19 cellular contexts compared by ENCODE assay signal in the genomic region with DNA sequence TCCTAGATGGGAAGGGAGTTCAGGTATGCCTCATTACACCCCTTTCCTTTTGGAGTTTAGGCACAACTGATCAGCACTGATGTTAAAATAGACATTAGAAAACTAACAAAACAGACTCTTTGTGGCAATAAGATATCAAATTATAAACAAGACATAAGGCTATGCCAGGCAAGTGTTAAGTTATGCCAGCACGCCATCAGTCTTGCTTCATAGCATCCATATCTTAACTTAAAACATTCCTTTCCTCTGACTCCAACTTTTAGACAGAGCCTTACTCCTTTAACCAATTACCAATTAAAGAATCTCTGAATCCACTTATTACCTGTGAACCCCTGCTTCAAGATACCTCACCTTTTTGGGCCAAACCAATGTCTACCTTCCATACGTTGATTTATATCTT.
DNase-seq lines count a peak whose midpoint lies in the region; ATAC-seq, FAIRE-seq and TF ChIP-seq lines count a peak whose summit lies in the region.
"Had no signal": no experiment of that assay in that cellular context is flagged by ENCODE, and none has a peak within 500 bp of the region (broad histone marks: within the 10 kb centered on the region; RNA-seq: fewer than 3 reads in every experiment).

No MANE protein-coding gene starts in this region.

- 84% methylated on average over 2 of the region's 2 CpGs for WGBS in esophagus muscularis mucosa

- H3K36me3 ChIP-seq in cardiac muscle cell (no peaks in the 10 kb centered on the region), bronchial epithelial cell (ENCODE audit: control insufficient read depth, insufficient read depth, low read length) (no peaks in the 10 kb centered on the region), neural progenitor cell (no peaks in the 10 kb centered on the region), esophagus muscularis mucosa (no peaks in the 10 kb centered on the region)

- H3K9ac ChIP-seq in neural progenitor cell: no peak overlapping the region

- H4K20me1 ChIP-seq in neural progenitor cell (ENCODE audit: low read depth): no peaks in the 10 kb centered on the region

- H3K4me1 ChIP-seq in cardiac muscle cell (ENCODE audit: low read depth) (peaks cover 35% of the 10 kb centered on the region), neural progenitor cell (no peaks in the 10 kb centered on the region), esophagus muscularis mucosa (no peaks in the 10 kb centered on the region)

- H2AFZ ChIP-seq in neural progenitor cell (replicated peaks): peak overlapping the region; percentile 20

- DNase-seq in cardiac muscle cell (ENCODE audit: low read depth in 1 of 2, low spot score in 1 of 2) (peak in 1 of 2 donors; percentile 50), Right ventricle myocardium inferior (ENCODE audit: missing footprints) (no peak), bronchial epithelial cell (ENCODE audit: low read depth) (peak; percentile 16), fibroblast of pulmonary artery (ENCODE audit: low read depth) (peak; percentile 26), neural progenitor cell (ENCODE audit: low spot score) (no peak), dedifferentiated amniotic fluid mesenchymal stem cell (ENCODE audit: extremely low spot score) (no peak), esophagus muscularis mucosa (ENCODE audit: extremely low spot score) (no peak), SKM-1 (lab: John Stamatoyannopoulos, UW; ENCODE audit: unreplicated experiment) (no peak)
- DNase-seq: CD8-positive, alpha-beta T cell; COR-L47; DMS153; DMS79 treated with DMSO at 0.1 percent for 48 hours; EL; GDM1 had no signal

- intact Hi-C loops in Right ventricle myocardium inferior (cut with DNase I): no loop called here
- intact Hi-C loops in esophagus muscularis mucosa (cut with DNase I): no loop called here

- TF ChIP-seq POLR2A in esophagus muscularis mucosa (IDR thresholded peaks at IDR 0.05; ENCODE audit: low read depth): no peak

- H3K4me3 Mint-ChIP-seq in neural progenitor cell: no peak overlapping the region
- H3K4me3 Mint-ChIP-seq: CD14-positive monocyte; CD8-positive, alpha-beta T cell had no signal

- no peak for FAIRE-seq in bronchial epithelial cell (lab: Jason Lieb, UNC)
- FAIRE-seq: D721Med, GM12892 had no signal

- no peaks in the 10 kb centered on the region for H3K27me3 ChIP-seq in cardiac muscle cell
- H3K27me3 ChIP-seq in bronchial epithelial cell (ENCODE audit: control insufficient read depth, insufficient read depth, low read length): no peaks in the 10 kb centered on the region
- no peaks in the 10 kb centered on the region for H3K27me3 ChIP-seq in neural progenitor cell
- no peaks in the 10 kb centered on the region for H3K27me3 ChIP-seq in esophagus muscularis mucosa

- no peaks in the 10 kb centered on the region for H3K79me2 ChIP-seq in neural progenitor cell (ENCODE audit: low read depth)

- H3K4me2 ChIP-seq in neural progenitor cell: no peak overlapping the region

- TF ChIP-seq CTCF in cardiac muscle cell (IDR thresholded peaks at IDR 0.05; ENCODE audit: low read depth, low read length): no peak
- no peak for TF ChIP-seq CTCF in bronchial epithelial cell (IDR thresholded peaks at IDR 0.05; ENCODE audit: insufficient read depth, low read length, severe bottlenecking)
- TF ChIP-seq CTCF in fibroblast of pulmonary artery (IDR thresholded peaks at IDR 0.05; ENCODE audit: low read length, missing control alignments): no peak
- no peak for TF ChIP-seq CTCF in neural progenitor cell (IDR thresholded peaks at IDR 0.05)
- TF ChIP-seq CTCF in esophagus muscularis mucosa (IDR thresholded peaks at IDR 0.05): no peak

- H3K27ac ChIP-seq in cardiac muscle cell: peak overlapping the region; percentile 75
- H3K27ac ChIP-seq in neural progenitor cell: no peak overlapping the region
- no peak overlapping the region for H3K27ac ChIP-seq in esophagus muscularis mucosa (replicated peaks in 1 of 4)
- H3K27ac ChIP-seq: 22Rv1 had no signal

- no peaks in the 10 kb centered on the region for H3F3A ChIP-seq in neural progenitor cell (ENCODE audit: low read depth)

- H3K27me3 Mint-ChIP-seq in neural progenitor cell (ENCODE audit: insufficient read depth, low read depth): no peaks in the 10 kb centered on the region

- no peaks in the 10 kb centered on the region for H3K9me3 Mint-ChIP-seq in neural progenitor cell

- peaks cover 4% of the 10 kb centered on the region for H3K4me1 Mint-ChIP-seq in neural progenitor cell
- H3K4me1 Mint-ChIP-seq: CD14-positive monocyte had no signal

- no peak overlapping the region for H3K27ac Mint-ChIP-seq in neural progenitor cell
- H3K27ac Mint-ChIP-seq: CD14-positive monocyte; CD8-positive, alpha-beta T cell had no signal

- no peaks in the 10 kb centered on the region for H3K36me3 Mint-ChIP-seq in neural progenitor cell
- H3K36me3 Mint-ChIP-seq: CD14-positive monocyte; CD8-positive, alpha-beta T cell had no signal

- TF ChIP-seq EP300 in esophagus muscularis mucosa (IDR thresholded peaks at IDR 0.05): no peak

- no peak for ATAC-seq in Right ventricle myocardium inferior
- ATAC-seq: CD8-positive, alpha-beta T cell; HCT116 had no signal

- H3K4me3 ChIP-seq in cardiac muscle cell (no peak overlapping the region), bronchial epithelial cell (ENCODE audit: low read depth, low read length) (no peak overlapping the region), fibroblast of pulmonary artery (replicated peaks; ENCODE audit: low read depth, low read length) (no peak overlapping the region), neural progenitor cell (no peak overlapping the region), esophagus muscularis mucosa (no peak overlapping the region)

- H3K9me3 ChIP-seq in cardiac muscle cell (ENCODE audit: low read depth) (no peaks in the 10 kb centered on the region), neural progenitor cell (ENCODE audit: low read depth) (no peaks in the 10 kb centered on the region), esophagus muscularis mucosa (no peaks in the 10 kb centered on the region)

Comparison
In these comparisons a context has a peak if more than half of its experiments do, and no peak if none do; other contexts are left out.
1. DNase-seq: peak in bronchial epithelial cell (single experiment) and fibroblast of pulmonary artery (single experiment); none in Right ventricle myocardium inferior (single experiment), neural progenitor cell (single experiment), dedifferentiated amniotic fluid mesenchymal stem cell (single experiment), esophagus muscularis mucosa (single experiment) and SKM-1 (single experiment).